Comparison of ENCODE assay signal across 10 cellular contexts in genomic region chr5:42582723-42583122, GRCh38.
"Had no signal": no experiment of that assay in that cellular context is flagged by ENCODE, and none has a peak within 500 bp of the region (broad histone marks: within the 10 kb centered on the region; RNA-seq: fewer than 3 reads in every experiment).

No MANE protein-coding gene starts in this region.

- H3K4me1 ChIP-seq: uterus had no signal

- H3K27ac ChIP-seq: ascending aorta, left ventricle myocardium inferior, thyroid gland, uterus had no signal

- DNase-seq: activated CD4-positive, alpha-beta T cell treated with anti-CD3 and anti-CD28 coated beads for 1 hour; activated T-cell treated with anti-CD3 and anti-CD28 coated beads, Interleukin-2, amount 50 U/mL, for 1 hour; effector CD8-positive, alpha-beta T cell; left ventricle myocardium inferior had no signal

- ATAC-seq: activated CD8-positive, alpha-beta T cell treated with anti-CD3 and anti-CD28 coated beads, Interleukin-2, amount 10 ng/mL, durations not matched to agents 7 days and 5 days; activated naive CD4-positive, alpha-beta T cell treated with anti-CD3 and anti-CD28 coated beads, Interleukin-2, amount 50 U/mL, for 72 hours had no signal

- H3K9me3 ChIP-seq: ascending aorta, left ventricle myocardium inferior, thyroid gland, uterus had no signal

- H3K36me3 ChIP-seq: ascending aorta, left ventricle myocardium inferior, thyroid gland, uterus had no signal

- FAIRE-seq: TTC549 had no signal

- H3K4me3 ChIP-seq: ascending aorta, left ventricle myocardium inferior, thyroid gland, uterus had no signal
